10 cellular contexts compared by ENCODE assay signal in genomic region chrX:68894142-68894512, GRCh38.
A peak's percentile ranks its signal among the peaks of the same experiment; 100 is the strongest.
DNase-seq lines count a peak whose midpoint lies in the region; ATAC-seq, FAIRE-seq and TF ChIP-seq lines count a peak whose summit lies in the region.
"Had no signal": no experiment of that assay in that cellular context is flagged by ENCODE, and none has a peak within 500 bp of the region (broad histone marks: within the 10 kb centered on the region; RNA-seq: fewer than 3 reads in every experiment).

No MANE protein-coding gene starts in this region.

- H3K27ac ChIP-seq in ACC112 (ENCODE audit: low read depth, low read length), result no peak overlapping the region
- H3K27ac ChIP-seq in heart right ventricle, result peak overlapping the region; percentile 87 to 93 (median 90)
- H3K27ac ChIP-seq in pancreas, result peak overlapping the region in 3 of 4 donors; percentile 38 to 63 (median 57)

- H3K27me3 ChIP-seq in ACC112 (ENCODE audit: insufficient read depth, low read length) (peaks cover 5% of the 10 kb centered on the region; the same call in 1 of the 2 replicates), heart right ventricle (peaks cover 0 to 20% (median 0%) of the 10 kb centered on the region in 7 donors), pancreas (no peaks in the 10 kb centered on the region)

- H3K4me3 ChIP-seq in ACC112 (ENCODE audit: low read depth, low read length) (no peak overlapping the region), heart right ventricle (peak overlapping the region in 7 of 10 donors; percentile 19 to 41 (median 25)), pancreas (no peak overlapping the region)

- no peaks in the 10 kb centered on the region for H3K4me1 Mint-ChIP-seq in HFFc6 (ENCODE audit: low read depth)

- TF ChIP-seq CTCF in heart right ventricle (IDR thresholded peaks at IDR 0.05), result no peak
- TF ChIP-seq CTCF in pancreas (IDR thresholded peaks at IDR 0.05), result no peak
- no peak for TF ChIP-seq CTCF in HFFc6 (IDR thresholded peaks at IDR 0.05)

- 30 to 31% methylated on average over 7 to 8 of the region's 8 CpGs for WGBS in heart right ventricle, 2 donors
- 75 to 86% methylated on average over 8 of the region's 8 CpGs for WGBS in pancreas, 2 donors

- ATAC-seq in heart right ventricle (peak; percentile 12 to 55 (median 44)), pancreas (peak; percentile 18 to 38 (median 28))

- DNase-seq in SW480 (ENCODE audit: low spot score), result peak; percentile 16
- peak in 1 of 2 donors; percentile 25 for DNase-seq in heart right ventricle
- DNase-seq in pancreas, result no peak
- DNase-seq in activated CD8-positive, alpha-beta memory T cell treated with anti-CD3 and anti-CD28 coated beads for 24 hours, result no peak
- no peak for DNase-seq in HFFc6
- DNase-seq in mesenteric fat pad (ENCODE audit: low spot score), result no peak
- DNase-seq in activated CD4-positive, CD25-positive, alpha-beta regulatory T cell (lab: John Stamatoyannopoulos, UW), result no peak

- H3K9me3 ChIP-seq in heart right ventricle (no peaks in the 10 kb centered on the region), pancreas (no peaks in the 10 kb centered on the region)

- H3K36me3 ChIP-seq in ACC112 (ENCODE audit: insufficient read depth, low read length) (no peaks in the 10 kb centered on the region), heart right ventricle (no peaks in the 10 kb centered on the region), pancreas (no peaks in the 10 kb centered on the region)

- H3K79me2 ChIP-seq in ACC112 (ENCODE audit: control insufficient read depth, insufficient read depth, low read length, unreplicated experiment), result no peaks in the 10 kb centered on the region

- intact Hi-C loops in heart right ventricle (cut with DNase I) (loop anchor here in 9 of 10 donors (2.0 to 10.0 kb wide), 8 partner anchors 17 to 101 kb away; partner anchors contain the start of gene EFNB1 (in 3 of the 9)), pancreas (cut with DNase I) (no loop called here)

- no peak overlapping the region for H3K4me3 Mint-ChIP-seq in HFFc6
- H3K4me3 Mint-ChIP-seq: T-helper 1 cell treated with Interleukin-12 subunit alpha and Interleukin-12 subunit beta and Interleukin-4 antibody, amounts not matched to agents 30 μg/mL and 1 μg/mL, for 36 hours had no signal

- no peaks in the 10 kb centered on the region for H3K9me3 Mint-ChIP-seq in HFFc6
- H3K9me3 Mint-ChIP-seq: T-helper 1 cell treated with Interleukin-12 subunit alpha and Interleukin-12 subunit beta and Interleukin-4 antibody, amounts not matched to agents 30 μg/mL and 1 μg/mL, for 36 hours had no signal

- no peak for FAIRE-seq in pancreas (lab: Jason Lieb, UNC)

- H3K4me1 ChIP-seq in ACC112 (ENCODE audit: control insufficient read depth, insufficient read depth, low read length, unreplicated experiment) (peaks cover 16% of the 10 kb centered on the region), heart right ventricle (peaks cover 11 to 53% (median 37%) of the 10 kb centered on the region in 9 donors), pancreas (no peaks in the 10 kb centered on the region)

- no peak overlapping the region for H3K27ac Mint-ChIP-seq in HFFc6
- H3K27ac Mint-ChIP-seq: T-helper 1 cell treated with Interleukin-12 subunit alpha and Interleukin-12 subunit beta and Interleukin-4 antibody, amounts not matched to agents 30 μg/mL and 1 μg/mL, for 36 hours had no signal

- H2AFZ ChIP-seq in ACC112 (ENCODE audit: low read length, unreplicated experiment), result peak overlapping the region; percentile 12

- no peaks in the 10 kb centered on the region for H3K36me3 Mint-ChIP-seq in HFFc6 (ENCODE audit: low read depth)
- H3K36me3 Mint-ChIP-seq: CD4-positive, CD25-positive, alpha-beta regulatory T cell had no signal

- peaks cover 22% of the 10 kb centered on the region for H3K27me3 Mint-ChIP-seq in HFFc6 (ENCODE audit: insufficient read depth)
- H3K27me3 Mint-ChIP-seq: CD4-positive, CD25-positive, alpha-beta regulatory T cell had no signal

Comparison
In these comparisons a context has a peak if more than half of its experiments do, and no peak if none do; other contexts are left out.
1. H3K4me3 ChIP-seq: peak in heart right ventricle (7 of 10); none in ACC112 (single experiment) and pancreas (0 of 4).
2. intact Hi-C loops: an anchor here in heart right ventricle (2.0 to 10.0 kb wide); none called in pancreas.